In genomic region chr1:242017580-242018233, GRCh38 we compare ENCODE assay signal across 8 cellular contexts. TPM values are rescaled to one million over a fixed set of nuclear protein-coding genes. Genes with fewer than 3 reads are reported as not detected.
DNase-seq lines count a peak whose midpoint lies in the region; ATAC-seq and TF ChIP-seq lines count a peak whose summit lies in the region.

No MANE protein-coding gene starts in this region.

- H3K27ac Mint-ChIP-seq in CD14-positive monocyte = no peak overlapping the region

- no peaks in the 10 kb centered on the region for H3K4me1 Mint-ChIP-seq in CD14-positive monocyte

- H2BK12ac ChIP-seq in trophoblast cell (ENCODE audit: low read length) = no peak overlapping the region

- peaks cover 4 to 5% (median 4%) of the 10 kb centered on the region in 3 donors for H3K27me3 Mint-ChIP-seq in CD14-positive monocyte (ENCODE audit: low read depth in 3 of 3)

- H3K18ac ChIP-seq in trophoblast cell (ENCODE audit: low read length) = no peak overlapping the region

- peak; percentile 80 for ATAC-seq in GM18519 (IDR thresholded peaks at IDR 0.05; ENCODE audit: low FRiP score, unreplicated experiment)
- ATAC-seq in HG03039 (IDR thresholded peaks at IDR 0.05; ENCODE audit: unreplicated experiment) = peak; percentile 70
- ATAC-seq in foreskin keratinocyte = peak; percentile 49

- H3K79me1 ChIP-seq in trophoblast cell (ENCODE audit: low read length) = no peaks in the 10 kb centered on the region

- no peak overlapping the region for H2AFZ ChIP-seq in trophoblast cell (ENCODE audit: insufficient read depth, low read length, poor library complexity)

- DNase-seq in CD14-positive monocyte (ENCODE audit: low spot score) = peak; percentile 54
- DNase-seq in NCI-H2196 treated with DMSO at 0.1 percent for 48 hours (lab: John Stamatoyannopoulos, UW; ENCODE audit: unreplicated experiment) = peak; percentile 9
- peak; percentile 5 for DNase-seq in activated CD4-positive, alpha-beta T cell treated with anti-CD3 and anti-CD28 coated beads, Interleukin-2, amount 50 U/mL, for 1 hour
- no peak for DNase-seq in foreskin keratinocyte
- peak; percentile 50 to 83 for DNase-seq in trophoblast cell
- no peak for DNase-seq in T-helper 9 cell

- no peaks in the 10 kb centered on the region for H3K27me3 ChIP-seq in foreskin keratinocyte
- H3K27me3 ChIP-seq in trophoblast cell (ENCODE audit: insufficient read depth, low read length) = no peaks in the 10 kb centered on the region

- H4K8ac ChIP-seq in trophoblast cell (ENCODE audit: low read depth, low read length) = no peak overlapping the region

- no peak overlapping the region for H3K23ac ChIP-seq in trophoblast cell (ENCODE audit: low read length)

- intact Hi-C loops in CD14-positive monocyte (cut with micrococcal nuclease) = no loop called here

- no peak overlapping the region for H2AK5ac ChIP-seq in trophoblast cell (ENCODE audit: low read length)

- H3K79me2 ChIP-seq in trophoblast cell (ENCODE audit: control insufficient read depth, insufficient read depth, low read length, poor library complexity) = no peaks in the 10 kb centered on the region

- H3K9me3 ChIP-seq in trophoblast cell (ENCODE audit: insufficient read depth, low read depth, low read length) = no peaks in the 10 kb centered on the region

- H3K9me3 Mint-ChIP-seq in CD14-positive monocyte = no peaks in the 10 kb centered on the region

- no peak overlapping the region for H4K12ac ChIP-seq in trophoblast cell (ENCODE audit: low read depth, low read length)

- H2BK120ac ChIP-seq in trophoblast cell (ENCODE audit: insufficient read depth, low read length, poor library complexity) = no peak overlapping the region

- no CpG with 5 or more reads among the region's 10 CpGs for WGBS in trophoblast cell (ENCODE audit: extremely low coverage, insufficient coverage, insufficient read length)

- no peak overlapping the region for H3K27ac ChIP-seq in foreskin keratinocyte
- no peak overlapping the region for H3K27ac ChIP-seq in trophoblast cell (ENCODE audit: low read depth, low read length)

- no peak overlapping the region for H3K4ac ChIP-seq in trophoblast cell (ENCODE audit: low read depth, low read length)

- TF ChIP-seq CTCF in CD14-positive monocyte (IDR thresholded peaks at IDR 0.05) = peak; percentile 80
- peak; percentile 66 for TF ChIP-seq CTCF in foreskin keratinocyte (conservative IDR thresholded peaks at IDR 0.05)

- H3K36me3 Mint-ChIP-seq in CD14-positive monocyte = no peaks in the 10 kb centered on the region

- H3K4me3 Mint-ChIP-seq in CD14-positive monocyte = no peak overlapping the region

- no peak overlapping the region for H3K14ac ChIP-seq in trophoblast cell (ENCODE audit: low read length)

- H3K9ac ChIP-seq in trophoblast cell (ENCODE audit: low read length) = no peak overlapping the region

- no peaks in the 10 kb centered on the region for H3K36me3 ChIP-seq in trophoblast cell (ENCODE audit: control insufficient read depth in 1 of 2, insufficient read depth in 2 of 2, low read length in 2 of 2)

- H3K4me1 ChIP-seq in foreskin keratinocyte = peaks cover 3% of the 10 kb centered on the region
- H3K4me1 ChIP-seq in trophoblast cell (ENCODE audit: control insufficient read depth in 1 of 2, insufficient read depth in 2 of 2, low read length in 2 of 2) = no peaks in the 10 kb centered on the region

- H4K91ac ChIP-seq in trophoblast cell (ENCODE audit: low read depth, low read length) = no peak overlapping the region

- H2BK5ac ChIP-seq in trophoblast cell (ENCODE audit: low read depth, low read length, poor library complexity) = no peak overlapping the region

- no peak overlapping the region for H3K4me2 ChIP-seq in trophoblast cell (ENCODE audit: low read length)

- H3K4me3 ChIP-seq in trophoblast cell (ENCODE audit: low read depth, low read length) = no peak overlapping the region

RNA-seq across cellular contexts. Expression of gene MAP1LC3C, which starts 18.8 kb away (rescaled TPM):
- polyA plus RNA-seq in CD14-positive monocyte (not detected), foreskin keratinocyte (not detected in 2 replicates)
- not detected in 2 replicates for total RNA-seq in foreskin keratinocyte
- polyA plus RNA-seq in trophoblast cell (2013) = 0.76 and 0.92 TPM in 2 replicates

Comparison
In these comparisons a context has a peak if more than half of its experiments do, and no peak if none do; other contexts are left out.
1. DNase-seq: peak in CD14-positive monocyte (single experiment), NCI-H2196 treated with DMSO at 0.1 percent for 48 hours (single experiment), activated CD4-positive, alpha-beta T cell treated with anti-CD3 and anti-CD28 coated beads, Interleukin-2, amount 50 U/mL, for 1 hour (single experiment) and trophoblast cell (2 of 2); none in foreskin keratinocyte (0 of 2) and T-helper 9 cell (single experiment).
2. Peak in every context shown above with its lines, with median percentiles within 50 percentile points of each other: ATAC-seq.